ENCODE assay signal across 9 cellular contexts in genomic region chr21:37915941-37916794, GRCh38. TPM values are rescaled to one million over a fixed set of nuclear protein-coding genes. Genes with fewer than 3 reads are reported as not detected.
A peak's percentile ranks its signal among the peaks of the same experiment; 100 is the strongest.
DNase-seq lines count a peak whose midpoint lies in the region; ATAC-seq and TF ChIP-seq lines count a peak whose summit lies in the region.
"Had no signal": no experiment of that assay in that cellular context is flagged by ENCODE, and none has a peak within 500 bp of the region (broad histone marks: within the 10 kb centered on the region; RNA-seq: fewer than 3 reads in every experiment).

TSS of gene KCNJ6 (minus strand) at chr21:37916457. CDS start at chr21:37840682, 75,775 bp downstream.

- H3K27me3 Mint-ChIP-seq in H9 (ENCODE audit: low read depth) (peaks cover 39% of the 10 kb centered on the region), nephron (ENCODE audit: low read depth) (peaks cover 99% of the 10 kb centered on the region)

- no peak within 1 kb of the TSS for H3K14ac ChIP-seq in H9 (ENCODE audit: insufficient read depth, low read length)

- H3K9me3 ChIP-seq in H9 (ENCODE audit: control insufficient read depth, low read depth, low read length): no peaks in the 10 kb centered on the region
- H3K9me3 ChIP-seq in NT2/D1 (ENCODE audit: insufficient read depth, low read length): no peaks in the 10 kb centered on the region

- no peak within 1 kb of the TSS for H4K91ac ChIP-seq in H9 (ENCODE audit: insufficient read length, low read depth, low read length)

- H3K4me3 Mint-ChIP-seq in H9: peak within 1 kb of the TSS; percentile 62 to 82
- peak within 1 kb of the TSS; percentile 74 to 86 (median 80) for H3K4me3 Mint-ChIP-seq in nephron
- H3K4me3 Mint-ChIP-seq: central memory CD8-positive, alpha-beta T cell had no signal

- TF ChIP-seq CTCF in H9 (conservative IDR thresholded peaks at IDR 0.05) (peak; percentile 63), nephron (IDR thresholded peaks at IDR 0.05; ENCODE audit: unreplicated experiment in 3 of 3) (peak; percentile 71 to 83 (median 72))

- H3K27ac Mint-ChIP-seq in H9: peak within 1 kb of the TSS in 1 of 3 experiments; percentile 13; a peak in 1 of 7 replicates
- H3K27ac Mint-ChIP-seq in nephron: no peak within 1 kb of the TSS

- DNase-seq in ACHN (peak; percentile 57), H9 (peak; percentile 87), NT2/D1 (ENCODE audit: low read depth, low spot score) (peak; percentile 89), cortex of kidney (lab: John Stamatoyannopoulos, UW) (no peak)
- DNase-seq in activated CD4-positive, alpha-beta T cell treated with anti-CD3 and anti-CD28 coated beads for 4 hours: no peak

- no peak within 1 kb of the TSS for H2BK12ac ChIP-seq in H9 (ENCODE audit: insufficient read length, low read depth, low read length)

- peak within 1 kb of the TSS; percentile 68 for H3K4me3 ChIP-seq in NT2/D1 (ENCODE audit: insufficient read length, low read depth)

- H2BK5ac ChIP-seq in H9 (ENCODE audit: insufficient read length, low read length): no peak within 1 kb of the TSS

- no peak within 1 kb of the TSS for H2AK5ac ChIP-seq in H9 (ENCODE audit: insufficient read length, low read length)

- no peak within 1 kb of the TSS for H3K23ac ChIP-seq in H9 (ENCODE audit: insufficient read length, low read depth, low read length)

- no CpG with 5 or more reads among the region's 68 CpGs for WGBS in H9 (ENCODE audit: extremely low coverage, insufficient read length, low lambda C conversion rate)

- peak within 1 kb of the TSS; percentile 10 for H3K9ac ChIP-seq in H9 (ENCODE audit: extremely low read depth, insufficient read length, low read length)
- peak within 1 kb of the TSS; percentile 68 for H3K9ac ChIP-seq in NT2/D1 (ENCODE audit: insufficient read length, low read depth)

- in situ Hi-C loops in ACHN (cut with HindIII; ENCODE audit: low pct_ligation_motif_present, low pct_unique_long_range_greater_than_20kb, low sequenced_read_pairs): no loop called here

- peaks cover 6% of the 10 kb centered on the region for H3K4me1 ChIP-seq in H9 (ENCODE audit: insufficient read depth, low read length)
- H3K4me1 ChIP-seq in NT2/D1 (ENCODE audit: insufficient read depth, insufficient read length): peaks cover 2% of the 10 kb centered on the region

- no peak within 1 kb of the TSS for H4K5ac ChIP-seq in H9 (ENCODE audit: insufficient read length, low read depth, low read length)

- no peak within 1 kb of the TSS for H2BK20ac ChIP-seq in H9 (ENCODE audit: low read depth, low read length, poor library complexity, severe bottlenecking)

- peak; percentile 52 for ATAC-seq in esophagus mucosa
- ATAC-seq in GM19395 (IDR thresholded peaks at IDR 0.05; ENCODE audit: unreplicated experiment): no peak

- peak within 1 kb of the TSS; percentile 43 for H2AFZ ChIP-seq in H9 (ENCODE audit: low read length)

- no peak within 1 kb of the TSS for H4K8ac ChIP-seq in H9 (replicated peaks; ENCODE audit: insufficient read length, low read depth, low read length)

- no peak within 1 kb of the TSS for H2BK120ac ChIP-seq in H9 (ENCODE audit: low read depth, low read length, poor library complexity, severe bottlenecking)

- no peak within 1 kb of the TSS for H3K18ac ChIP-seq in H9 (ENCODE audit: insufficient read length, low read depth, low read length)

- H3K79me2 ChIP-seq in H9 (ENCODE audit: insufficient read depth, low read length): no peaks in the 10 kb centered on the region

- H2BK15ac ChIP-seq in H9 (ENCODE audit: low read depth, low read length): no peak within 1 kb of the TSS

- no peak within 1 kb of the TSS for H3K4ac ChIP-seq in H9 (ENCODE audit: low read depth, low read length)

- H3K56ac ChIP-seq in H9 (ENCODE audit: insufficient read length, low read depth, low read length): no peak within 1 kb of the TSS

- no peaks in the 10 kb centered on the region for H3K79me1 ChIP-seq in H9 (ENCODE audit: insufficient read depth, low read depth, low read length, poor library complexity, severe bottlenecking)

- peaks cover 22% of the 10 kb centered on the region for H3K23me2 ChIP-seq in H9 (ENCODE audit: insufficient read length, low read depth, low read length, poor library complexity, severe bottlenecking)

- H3K27ac ChIP-seq in H9 (ENCODE audit: insufficient read length, low read depth, low read length): no peak within 1 kb of the TSS

- H3K27me3 ChIP-seq in H9 (ENCODE audit: insufficient read depth, low read length) (peaks cover 12% of the 10 kb centered on the region), NT2/D1 (ENCODE audit: insufficient read depth, insufficient read length) (peaks cover 31% of the 10 kb centered on the region)

- no peaks in the 10 kb centered on the region for H3K36me3 ChIP-seq in NT2/D1 (ENCODE audit: insufficient read depth, insufficient read length, low read length)

- H3K9me3 Mint-ChIP-seq in H9 (peaks cover 2 to 3% of the 10 kb centered on the region in 2 experiments; a peak in 4 of 5 replicates), nephron (no peaks in the 10 kb centered on the region)
- H3K9me3 Mint-ChIP-seq: central memory CD8-positive, alpha-beta T cell had no signal

- peak within 1 kb of the TSS; percentile 94 for H3K4me2 ChIP-seq in H9 (ENCODE audit: insufficient read depth, insufficient read length, low read length)

- H3K36me3 Mint-ChIP-seq in H9 (ENCODE audit: insufficient read depth in 1 of 3, low read depth in 3 of 3) (peaks cover 0 to 4% (median 1%) of the 10 kb centered on the region in 3 experiments; a peak in 1 of 7 replicates), nephron (ENCODE audit: low read depth) (no peaks in the 10 kb centered on the region)

- H4K20me1 ChIP-seq in H9 (ENCODE audit: control insufficient read depth, insufficient read depth, insufficient read length): no peaks in the 10 kb centered on the region

- H3K4me1 Mint-ChIP-seq in H9: peaks cover 44 to 52% of the 10 kb centered on the region in 2 experiments
- H3K4me1 Mint-ChIP-seq in nephron: peaks cover 25% of the 10 kb centered on the region
- H3K4me1 Mint-ChIP-seq: central memory CD8-positive, alpha-beta T cell had no signal

- H3T11ph ChIP-seq in H9 (ENCODE audit: low read length): no peak within 1 kb of the TSS

RNA-seq across cellular contexts. Expression of gene KCNJ6, which starts in this region (rescaled TPM):
- total RNA-seq in H9 (2021) (1.2 and 1.3 TPM in 2 replicates), esophagus mucosa (not detected)

Comparison
In these comparisons a context has a peak if more than half of its experiments do, and no peak if none do; other contexts are left out.
1. Peak in ATAC-seq in esophagus mucosa; RNA of the gene not detected or under 1 TPM.
2. DNase-seq: peak in ACHN (single experiment), H9 (single experiment) and NT2/D1 (single experiment); none in cortex of kidney (single experiment) and activated CD4-positive, alpha-beta T cell treated with anti-CD3 and anti-CD28 coated beads for 4 hours (0 of 2).